8 cellular contexts compared by ENCODE assay signal in genomic region chr6:24493945-24494725, GRCh38. TPM values are rescaled to one million over a fixed set of nuclear protein-coding genes. Genes with fewer than 3 reads are reported as not detected.
DNase-seq lines count a peak whose midpoint lies in the region; TF ChIP-seq lines count a peak whose summit lies in the region.

No MANE protein-coding gene starts in this region.

- peaks cover 6% of the 10 kb centered on the region for H3K4me1 ChIP-seq in neuron (ENCODE audit: insufficient read depth, low read length)

- peaks cover 17% of the 10 kb centered on the region for H3K4me1 Mint-ChIP-seq in T-helper 1 cell treated with Interleukin-12 subunit alpha and Interleukin-12 subunit beta and Interleukin-4 antibody, amounts not matched to agents 30 μg/mL and 1 μg/mL, for 36 hours (ENCODE audit: low read depth)
- H3K4me1 Mint-ChIP-seq in IgD-negative memory B cell: peaks cover 15 to 24% (median 18%) of the 10 kb centered on the region in 3 donors

- H3K36me3 Mint-ChIP-seq in T-helper 1 cell treated with Interleukin-12 subunit alpha and Interleukin-12 subunit beta and Interleukin-4 antibody, amounts not matched to agents 30 μg/mL and 1 μg/mL, for 36 hours (ENCODE audit: low read depth): peaks cover 3% of the 10 kb centered on the region
- H3K36me3 Mint-ChIP-seq in IgD-negative memory B cell: peaks cover 7% of the 10 kb centered on the region

- peaks cover 10% of the 10 kb centered on the region for H3K9me3 Mint-ChIP-seq in T-helper 1 cell treated with Interleukin-12 subunit alpha and Interleukin-12 subunit beta and Interleukin-4 antibody, amounts not matched to agents 30 μg/mL and 1 μg/mL, for 36 hours
- peaks cover 0 to 8% (median 0%) of the 10 kb centered on the region in 3 donors for H3K9me3 Mint-ChIP-seq in IgD-negative memory B cell

- no peak overlapping the region for H3K27ac Mint-ChIP-seq in T-helper 1 cell treated with Interleukin-12 subunit alpha and Interleukin-12 subunit beta and Interleukin-4 antibody, amounts not matched to agents 30 μg/mL and 1 μg/mL, for 36 hours
- peak overlapping the region; percentile 63 to 74 (median 70) for H3K27ac Mint-ChIP-seq in IgD-negative memory B cell

- H2AFZ ChIP-seq in neuron (ENCODE audit: low read depth, low read length): peak overlapping the region; percentile 83

- H3K4me3 Mint-ChIP-seq in T-helper 1 cell treated with Interleukin-12 subunit alpha and Interleukin-12 subunit beta and Interleukin-4 antibody, amounts not matched to agents 30 μg/mL and 1 μg/mL, for 36 hours: peak overlapping the region; percentile 83
- peak overlapping the region; percentile 90 to 95 (median 93) for H3K4me3 Mint-ChIP-seq in IgD-negative memory B cell

- intact Hi-C loops in dorsolateral prefrontal cortex (cut with DNase I): no loop called here

- H3K4me3 ChIP-seq in dorsolateral prefrontal cortex (peak overlapping the region; percentile 54 to 82 (median 73)), neuron (ENCODE audit: low read length) (peak overlapping the region; percentile 74)

- peaks cover 6% of the 10 kb centered on the region for H3K27me3 Mint-ChIP-seq in T-helper 1 cell treated with Interleukin-12 subunit alpha and Interleukin-12 subunit beta and Interleukin-4 antibody, amounts not matched to agents 30 μg/mL and 1 μg/mL, for 36 hours (ENCODE audit: low read depth)
- no peaks in the 10 kb centered on the region for H3K27me3 Mint-ChIP-seq in IgD-negative memory B cell

- H3K27ac ChIP-seq in dorsolateral prefrontal cortex: peak overlapping the region in 53 of 59 donors; percentile 8 to 90 (median 76)

- peaks cover 3% of the 10 kb centered on the region for H3K36me3 ChIP-seq in neuron (ENCODE audit: insufficient read depth, low read length)

- H3K9me3 ChIP-seq in neuron (ENCODE audit: low read length): no peaks in the 10 kb centered on the region

- DNase-seq in T-helper 1 cell: no peak
- peak in 2 of 10 donors; percentile 25 to 43 for DNase-seq in dorsolateral prefrontal cortex
- DNase-seq in NCI-H774 (lab: John Stamatoyannopoulos, UW): no peak
- no peak for DNase-seq in GM03348 (ENCODE audit: low spot score)
- no peak for DNase-seq in activated gamma-delta T cell (lab: John Stamatoyannopoulos, UW)

- TF ChIP-seq CTCF in dorsolateral prefrontal cortex (IDR thresholded peaks at IDR 0.05 in 54 of 56, conservative IDR thresholded peaks at IDR 0.05 in 2 of 56; ENCODE audit: low read depth in 1 of 56, partially characterized antibody in 56 of 56): no peak

- H3K27me3 ChIP-seq in dorsolateral prefrontal cortex (no peaks in the 10 kb centered on the region), neuron (ENCODE audit: insufficient read depth, low read length) (no peaks in the 10 kb centered on the region)

RNA-seq across cellular contexts. Expression of gene ALDH5A1, which starts 0.6 kb away (rescaled TPM):
- 16.0 TPM for polyA plus RNA-seq in IgD-negative memory B cell
- total RNA-seq in dorsolateral prefrontal cortex: 10 to 100 TPM; 31.4 to 76.9 (median 56.3) TPM

RNA-seq across cellular contexts. Expression of gene GPLD1, which starts 4.8 kb away (rescaled TPM):
- 0.95 TPM for polyA plus RNA-seq in IgD-negative memory B cell
- total RNA-seq in dorsolateral prefrontal cortex: 10 to 100 TPM in 119 of 120 experiments, 1 to 10 TPM in 1; 10.0 to 42.4 (median 20.7) TPM
